8 cellular contexts compared by ENCODE assay signal in the genomic region with DNA sequence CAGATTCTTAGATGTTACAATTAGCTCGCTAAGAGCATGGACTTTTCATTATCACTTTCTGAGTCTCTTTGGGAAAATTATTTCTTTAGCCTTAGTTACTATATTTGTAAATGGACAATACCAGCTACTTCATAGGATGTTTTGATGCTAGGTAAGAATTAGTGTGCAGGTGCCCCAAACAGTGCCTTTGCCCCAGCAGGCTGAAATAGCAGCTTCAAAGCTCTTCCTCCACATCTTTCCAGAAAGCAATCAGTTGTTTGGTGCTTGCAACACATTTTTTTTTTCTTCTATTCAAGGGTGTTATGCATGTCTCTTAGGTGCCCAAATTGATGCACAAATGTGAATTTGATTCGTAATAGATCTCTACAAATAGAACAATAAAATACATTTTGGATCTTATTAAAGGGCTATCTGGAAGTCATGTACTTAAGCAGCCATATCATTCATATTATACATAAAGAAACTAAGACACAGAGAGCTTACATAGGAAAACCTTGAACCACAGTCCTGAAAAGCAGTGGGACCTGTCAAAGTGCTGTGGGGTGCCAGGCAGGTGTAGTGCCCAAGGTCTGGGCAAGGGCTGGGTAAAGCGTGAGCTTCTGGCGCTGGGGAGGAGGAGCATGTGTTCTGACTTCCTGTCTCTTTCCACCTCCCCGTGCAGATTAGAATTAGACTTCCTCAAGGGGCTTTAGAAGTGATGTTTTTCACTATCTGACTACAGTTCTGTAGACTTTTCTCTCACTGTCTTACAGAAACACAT.
DNase-seq lines count a peak whose midpoint lies in the region; ATAC-seq and TF ChIP-seq lines count a peak whose summit lies in the region.

No MANE protein-coding gene starts in this region.

- H3K79me2 ChIP-seq in ACC112 (ENCODE audit: control insufficient read depth, insufficient read depth, low read length, unreplicated experiment) (peaks cover 99% of the 10 kb centered on the region), SU-DHL-6 (ENCODE audit: insufficient read depth, low read length) (no peaks in the 10 kb centered on the region)

- no peak overlapping the region for H2AFZ ChIP-seq in ACC112 (ENCODE audit: low read length, unreplicated experiment)
- no peak overlapping the region for H2AFZ ChIP-seq in SU-DHL-6 (ENCODE audit: low read depth, low read length, severe bottlenecking)

- intact Hi-C loops in tibial artery (cut with DNase I; ENCODE audit: low total_unique reads) = no loop called here

- TF ChIP-seq CTCF in SU-DHL-6 (IDR thresholded peaks at IDR 0.05; ENCODE audit: insufficient read depth, low read length, poor library complexity, severe bottlenecking) = no peak
- no peak for TF ChIP-seq CTCF in endothelial cell (IDR thresholded peaks at IDR 0.05; ENCODE audit: unreplicated experiment)
- TF ChIP-seq CTCF in tibial artery (IDR thresholded peaks at IDR 0.05) = no peak

- H3K27ac ChIP-seq in ACC112 (ENCODE audit: low read depth, low read length) (peak overlapping the region; percentile 76), SU-DHL-6 (ENCODE audit: low read depth, low read length) (no peak overlapping the region), tibial artery (peak overlapping the region; percentile 14 to 19)

- H3K4me3 ChIP-seq in ACC112 (ENCODE audit: low read depth, low read length) (no peak overlapping the region; the same call in 1 of the 2 replicates), SU-DHL-6 (ENCODE audit: insufficient read depth, low read length, poor library complexity, severe bottlenecking) (no peak overlapping the region), tibial artery (no peak overlapping the region)

- H3K36me3 ChIP-seq in ACC112 (ENCODE audit: insufficient read depth, low read length) (peaks cover 19% of the 10 kb centered on the region), SU-DHL-6 (ENCODE audit: low read length) (no peaks in the 10 kb centered on the region), tibial artery (no peaks in the 10 kb centered on the region)

- H3K4me2 ChIP-seq in SU-DHL-6 (ENCODE audit: low read depth, low read length, poor library complexity, severe bottlenecking) = peak overlapping the region; percentile 10

- H3K9me2 ChIP-seq in SU-DHL-6 (replicated peaks; ENCODE audit: insufficient read depth, low read length) = no peaks in the 10 kb centered on the region

- H3K4me1 ChIP-seq in ACC112 (ENCODE audit: control insufficient read depth, insufficient read depth, low read length, unreplicated experiment) (peaks cover 63% of the 10 kb centered on the region), tibial artery (peaks cover 0 to 98% (median 54%) of the 10 kb centered on the region in 4 donors)

- H3K9me3 ChIP-seq in SU-DHL-6 (ENCODE audit: insufficient read depth, low read length) (no peaks in the 10 kb centered on the region), tibial artery (no peaks in the 10 kb centered on the region)

- peaks cover 70% of the 10 kb centered on the region for H3K4me1 Mint-ChIP-seq in endothelial cell (ENCODE audit: unreplicated experiment)

- H3K36me3 Mint-ChIP-seq in endothelial cell (ENCODE audit: low read depth, unreplicated experiment) = peaks cover 2% of the 10 kb centered on the region

- peaks cover 4% of the 10 kb centered on the region; the same call in 1 of the 2 replicates for H4K20me1 ChIP-seq in SU-DHL-6 (ENCODE audit: low read depth, low read length)

- no peak for DNase-seq in endothelial cell (ENCODE audit: low spot score)
- no peak for DNase-seq in tibial artery
- no peak for DNase-seq in dedifferentiated amniotic fluid mesenchymal stem cell (ENCODE audit: extremely low spot score)
- no peak for DNase-seq in NCI-H128 (lab: John Stamatoyannopoulos, UW; ENCODE audit: unreplicated experiment)
- no peak for DNase-seq in putamen (ENCODE audit: low spot score)

- no peak overlapping the region for H3K9ac ChIP-seq in SU-DHL-6 (ENCODE audit: low read length)

- ATAC-seq in GM19397 (IDR thresholded peaks at IDR 0.05; ENCODE audit: unreplicated experiment) = peak; percentile 40

- H3K9me3 Mint-ChIP-seq in endothelial cell (ENCODE audit: unreplicated experiment) = no peaks in the 10 kb centered on the region

- H3K27me3 Mint-ChIP-seq in endothelial cell (ENCODE audit: unreplicated experiment) = peaks cover 1% of the 10 kb centered on the region

- no peak overlapping the region for H3K4me3 Mint-ChIP-seq in endothelial cell (ENCODE audit: unreplicated experiment)

- H3K27ac Mint-ChIP-seq in endothelial cell (ENCODE audit: unreplicated experiment) = peak overlapping the region; percentile 39

- H3K27me3 ChIP-seq in ACC112 (ENCODE audit: insufficient read depth, low read length) (no peaks in the 10 kb centered on the region), SU-DHL-6 (ENCODE audit: low read length) (0 out of 2 replicates have a peak, but pooled peaks cover 3% of the 10 kb centered on the region), tibial artery (no peaks in the 10 kb centered on the region)

- no peaks in the 10 kb centered on the region for H3F3A ChIP-seq in SU-DHL-6 (ENCODE audit: insufficient read depth)
